Comparison of ENCODE assay signal across 1 cellular context in genomic region chr1:56715161-56715560, GRCh38.
TF ChIP-seq lines count a peak whose summit lies in the region.

No MANE protein-coding gene starts in this region.

TF ChIP-seq in IMR-90, 13 proteins besides CTCF, POLR2A, EP300 and RAD21 (continued from another document):
- TF ChIP-seq BHLHE40 (IDR thresholded peaks at IDR 0.05; ENCODE audit: low read depth, low read length) (no peak), SMC3 (IDR thresholded peaks at IDR 0.05; ENCODE audit: low read depth, low read length) (no peak), CHD1 (IDR thresholded peaks at IDR 0.05; ENCODE audit: low read depth, low read length) (no peak), ELK1 (IDR thresholded peaks at IDR 0.05; ENCODE audit: borderline replicate concordance, low read depth, low read length) (no peak)
